In genomic region chr6:37435373-37435772, GRCh38 we compare ENCODE assay signal across 21 cellular contexts. TPM values are rescaled to one million over a fixed set of nuclear protein-coding genes. Genes with fewer than 3 reads are reported as not detected.
DNase-seq lines count a peak whose midpoint lies in the region; ATAC-seq, FAIRE-seq and TF ChIP-seq lines count a peak whose summit lies in the region.
"Had no signal": no experiment of that assay in that cellular context is flagged by ENCODE, and none has a peak within 500 bp of the region (broad histone marks: within the 10 kb centered on the region; RNA-seq: fewer than 3 reads in every experiment).

No MANE protein-coding gene starts in this region.

- H3K4me3 ChIP-seq in trophoblast cell (ENCODE audit: low read depth, low read length), result no peak overlapping the region
- H3K4me3 ChIP-seq: breast epithelium, esophagus squamous epithelium, smooth muscle cell, uterus had no signal

- peaks cover 3% of the 10 kb centered on the region for H3K27me3 Mint-ChIP-seq in activated CD8-positive, alpha-beta T cell treated with anti-CD3 and anti-CD28 coated beads, Interleukin-2, amount 10 ng/mL, durations not matched to agents 7 days and 5 days (ENCODE audit: low read depth)
- no peaks in the 10 kb centered on the region for H3K27me3 Mint-ChIP-seq in activated CD8-positive, alpha-beta T cell treated with anti-CD3 and anti-CD28 coated beads for 36 hours
- no peaks in the 10 kb centered on the region for H3K27me3 Mint-ChIP-seq in central memory CD8-positive, alpha-beta T cell

- H3K4me1 ChIP-seq in trophoblast cell (ENCODE audit: control insufficient read depth in 1 of 2, insufficient read depth in 2 of 2, low read length in 2 of 2), result peaks cover 0 to 8% of the 10 kb centered on the region in 2 experiments
- H3K4me1 ChIP-seq: breast epithelium had no signal

- H2BK5ac ChIP-seq in trophoblast cell (ENCODE audit: low read depth, low read length, poor library complexity), result no peak overlapping the region

- WGBS in trophoblast cell (ENCODE audit: extremely low coverage, insufficient coverage, insufficient read length), result no CpG with 5 or more reads among the region's 4 CpGs

- no peak overlapping the region for H4K91ac ChIP-seq in trophoblast cell (ENCODE audit: low read depth, low read length)

- POLR2A ChIA-PET in activated CD8-positive, alpha-beta T cell treated with anti-CD3 and anti-CD28 coated beads, Interleukin-2, amount 10 ng/mL, durations not matched to agents 7 days and 5 days (lab: Charles Lee), result interaction anchor here (2.8 kb wide), 1 partner anchor 81 kb away, joined by 22 read pairs; no protein-coding TSS in a partner anchor
- POLR2A ChIA-PET in activated CD8-positive, alpha-beta T cell treated with anti-CD3 and anti-CD28 coated beads for 36 hours (lab: Charles Lee), result interaction anchor here (0.7 to 3.3 kb wide), 5 partner anchors 10 to 1865 kb away, joined by 3 to 10 read pairs (median 3); no protein-coding TSS in a partner anchor

- peaks cover 50% of the 10 kb centered on the region for H3K4me1 Mint-ChIP-seq in activated CD8-positive, alpha-beta T cell treated with anti-CD3 and anti-CD28 coated beads, Interleukin-2, amount 10 ng/mL, durations not matched to agents 7 days and 5 days (ENCODE audit: low read depth)
- peaks cover 38% of the 10 kb centered on the region for H3K4me1 Mint-ChIP-seq in activated CD8-positive, alpha-beta T cell treated with anti-CD3 and anti-CD28 coated beads for 36 hours (ENCODE audit: low read depth)
- peaks cover 53% of the 10 kb centered on the region for H3K4me1 Mint-ChIP-seq in central memory CD8-positive, alpha-beta T cell

- H3K23ac ChIP-seq in trophoblast cell (ENCODE audit: low read length), result no peak overlapping the region

- TF ChIP-seq CTCF in activated CD8-positive, alpha-beta T cell treated with anti-CD3 and anti-CD28 coated beads for 36 hours (IDR thresholded peaks at IDR 0.05), result no peak

- no peaks in the 10 kb centered on the region for H3K27me3 ChIP-seq in trophoblast cell (ENCODE audit: insufficient read depth, low read length)
- H3K27me3 ChIP-seq: breast epithelium, dorsolateral prefrontal cortex, esophagus squamous epithelium, uterus had no signal

- peak overlapping the region; percentile 39 for H3K27ac Mint-ChIP-seq in activated CD8-positive, alpha-beta T cell treated with anti-CD3 and anti-CD28 coated beads, Interleukin-2, amount 10 ng/mL, durations not matched to agents 7 days and 5 days
- no peak overlapping the region for H3K27ac Mint-ChIP-seq in activated CD8-positive, alpha-beta T cell treated with anti-CD3 and anti-CD28 coated beads for 36 hours
- H3K27ac Mint-ChIP-seq in central memory CD8-positive, alpha-beta T cell (ENCODE audit: low read depth), result peak overlapping the region; percentile 90
- H3K27ac Mint-ChIP-seq: H9 had no signal

- no peak overlapping the region for H2AFZ ChIP-seq in trophoblast cell (ENCODE audit: insufficient read depth, low read length, poor library complexity)

- H3K36me3 Mint-ChIP-seq in activated CD8-positive, alpha-beta T cell treated with anti-CD3 and anti-CD28 coated beads, Interleukin-2, amount 10 ng/mL, durations not matched to agents 7 days and 5 days (ENCODE audit: low read depth), result peaks cover 46% of the 10 kb centered on the region
- H3K36me3 Mint-ChIP-seq in activated CD8-positive, alpha-beta T cell treated with anti-CD3 and anti-CD28 coated beads for 36 hours (ENCODE audit: low read depth), result peaks cover 17% of the 10 kb centered on the region
- H3K36me3 Mint-ChIP-seq in central memory CD8-positive, alpha-beta T cell (ENCODE audit: insufficient read depth), result peaks cover 47% of the 10 kb centered on the region

- no peak overlapping the region for H4K12ac ChIP-seq in trophoblast cell (ENCODE audit: low read depth, low read length)

- H2BK120ac ChIP-seq in trophoblast cell (ENCODE audit: insufficient read depth, low read length, poor library complexity), result no peak overlapping the region

- H3K27ac ChIP-seq in trophoblast cell (ENCODE audit: low read depth, low read length), result no peak overlapping the region
- H3K27ac ChIP-seq: breast epithelium, esophagus squamous epithelium, uterus had no signal

- no peak overlapping the region for H3K4ac ChIP-seq in trophoblast cell (ENCODE audit: low read depth, low read length)

- DNase-seq in activated CD8-positive, alpha-beta T cell treated with anti-CD3 and anti-CD28 coated beads, Interleukin-2, amount 10 ng/mL, durations not matched to agents 7 days and 5 days, result no peak
- DNase-seq in activated CD8-positive, alpha-beta T cell treated with anti-CD3 and anti-CD28 coated beads for 36 hours, result no peak
- DNase-seq in NCI-H69 (lab: John Stamatoyannopoulos, UW) (peak; percentile 43), trophoblast cell (no peak), left ventricle myocardium superior (no peak), RCC 7860 (ENCODE audit: low spot score) (no peak)
- no peak for DNase-seq in central memory CD8-positive, alpha-beta T cell (ENCODE audit: low spot score in 2 of 2)
- DNase-seq: activated CD4-positive, alpha-beta T cell treated with anti-CD3 and anti-CD28 coated beads for 1 hour; activated effector memory CD4-positive, alpha-beta T cell treated with anti-CD3 and anti-CD28 coated beads, Interleukin-2, amount 50 U/mL, for 16 hours; dorsolateral prefrontal cortex; esophagus squamous epithelium; GDM1; H9; hippocampal formation; NCI-H2081 treated with DMSO at 0.1 percent for 48 hours; posterior cingulate gyrus; stimulated activated naive CD4-positive, alpha-beta T cell treated with Interleukin-2 at 50 U/mL for 16 hours; uterus had no signal

- H3K18ac ChIP-seq in trophoblast cell (ENCODE audit: low read length), result no peak overlapping the region

- no peak overlapping the region for H3K4me2 ChIP-seq in trophoblast cell (ENCODE audit: low read length)
- H3K4me2 ChIP-seq: smooth muscle cell had no signal

- no peaks in the 10 kb centered on the region for H3K9me3 ChIP-seq in trophoblast cell (ENCODE audit: insufficient read depth, low read depth, low read length)
- H3K9me3 ChIP-seq: breast epithelium, esophagus squamous epithelium, uterus had no signal

- intact Hi-C loops in activated CD8-positive, alpha-beta T cell treated with anti-CD3 and anti-CD28 coated beads for 36 hours (cut with micrococcal nuclease), result no loop called here
- intact Hi-C loops in left ventricle myocardium superior (cut with micrococcal nuclease), result no loop called here

- FAIRE-seq in RCC 7860 (lab: Jason Lieb, UNC), result no peak

- no peak overlapping the region for H3K14ac ChIP-seq in trophoblast cell (ENCODE audit: low read length)

- H3K4me3 Mint-ChIP-seq in activated CD8-positive, alpha-beta T cell treated with anti-CD3 and anti-CD28 coated beads, Interleukin-2, amount 10 ng/mL, durations not matched to agents 7 days and 5 days, result no peak overlapping the region
- no peak overlapping the region for H3K4me3 Mint-ChIP-seq in activated CD8-positive, alpha-beta T cell treated with anti-CD3 and anti-CD28 coated beads for 36 hours
- peak overlapping the region; percentile 91 for H3K4me3 Mint-ChIP-seq in central memory CD8-positive, alpha-beta T cell

- peaks cover 2 to 14% of the 10 kb centered on the region in 2 experiments for H3K36me3 ChIP-seq in trophoblast cell (ENCODE audit: control insufficient read depth in 1 of 2, insufficient read depth in 2 of 2, low read length in 2 of 2)
- H3K36me3 ChIP-seq: breast epithelium, uterus had no signal

- no peak overlapping the region for H4K8ac ChIP-seq in trophoblast cell (ENCODE audit: low read depth, low read length)

- H3K79me2 ChIP-seq in trophoblast cell (ENCODE audit: control insufficient read depth, insufficient read depth, low read length, poor library complexity), result peaks cover 5% of the 10 kb centered on the region

- H3K9ac ChIP-seq in trophoblast cell (ENCODE audit: low read length), result peak overlapping the region; percentile 60

- no peaks in the 10 kb centered on the region for H3K9me3 Mint-ChIP-seq in activated CD8-positive, alpha-beta T cell treated with anti-CD3 and anti-CD28 coated beads, Interleukin-2, amount 10 ng/mL, durations not matched to agents 7 days and 5 days (ENCODE audit: insufficient read depth)
- no peaks in the 10 kb centered on the region for H3K9me3 Mint-ChIP-seq in activated CD8-positive, alpha-beta T cell treated with anti-CD3 and anti-CD28 coated beads for 36 hours
- no peaks in the 10 kb centered on the region for H3K9me3 Mint-ChIP-seq in central memory CD8-positive, alpha-beta T cell
- H3K9me3 Mint-ChIP-seq: H9 had no signal

- no peak for ATAC-seq in activated CD8-positive, alpha-beta T cell treated with anti-CD3 and anti-CD28 coated beads, Interleukin-2, amount 10 ng/mL, durations not matched to agents 7 days and 5 days
- ATAC-seq in activated CD8-positive, alpha-beta T cell treated with anti-CD3 and anti-CD28 coated beads for 36 hours, result no peak
- no peak for ATAC-seq in central memory CD8-positive, alpha-beta T cell (replicated peaks; ENCODE audit: extremely low read depth, poor library complexity, severe bottlenecking)
- no peak for ATAC-seq in left ventricle myocardium superior
- ATAC-seq in GM21576 (IDR thresholded peaks at IDR 0.05; ENCODE audit: unreplicated experiment), result no peak

- no peak overlapping the region for H2BK12ac ChIP-seq in trophoblast cell (ENCODE audit: low read length)

- CTCF ChIA-PET in activated CD8-positive, alpha-beta T cell treated with anti-CD3 and anti-CD28 coated beads, Interleukin-2, amount 10 ng/mL, durations not matched to agents 7 days and 5 days (lab: Charles Lee), result interaction anchor here (1.0 to 1.4 kb wide), 2 partner anchors 53 to 110 kb away, joined by 3 to 4 read pairs; no protein-coding TSS in a partner anchor
- CTCF ChIA-PET in activated CD8-positive, alpha-beta T cell treated with anti-CD3 and anti-CD28 coated beads for 36 hours (lab: Charles Lee), result interaction anchor here (1.0 kb wide), 1 partner anchor 130 kb away, joined by 3 read pairs; no protein-coding TSS in a partner anchor

- H2AK5ac ChIP-seq in trophoblast cell (ENCODE audit: low read length), result no peak overlapping the region

- peaks cover 2% of the 10 kb centered on the region for H3K79me1 ChIP-seq in trophoblast cell (ENCODE audit: low read length)

RNA-seq across cellular contexts. Expression of gene CMTR1, which starts 2.4 kb away (rescaled TPM):
- total RNA-seq in activated CD8-positive, alpha-beta T cell treated with anti-CD3 and anti-CD28 coated beads, Interleukin-2, amount 10 ng/mL, durations not matched to agents 7 days and 5 days, result 10 to 100 TPM; 71.7 to 74.2 TPM
- total RNA-seq in activated CD8-positive, alpha-beta T cell treated with anti-CD3 and anti-CD28 coated beads for 36 hours, result 10 to 100 TPM; 49.9 to 50.6 TPM
- polyA plus RNA-seq in trophoblast cell (2013), result 14.2 and 14.9 TPM in 2 replicates
- total RNA-seq in left ventricle myocardium superior, result 30.0 TPM
